Comparison of ENCODE assay signal across 8 cellular contexts in genomic region chr20:5608448-5609161, GRCh38. TPM values are rescaled to one million over a fixed set of nuclear protein-coding genes. Genes with fewer than 3 reads are reported as not detected.
DNase-seq lines count a peak whose midpoint lies in the region; ATAC-seq, FAIRE-seq and TF ChIP-seq lines count a peak whose summit lies in the region.

No MANE protein-coding gene starts in this region.

- peak overlapping the region; percentile 91 for H3K4me2 ChIP-seq in astrocyte (ENCODE audit: low read length)

- H3K36me3 Mint-ChIP-seq in CD4-positive, alpha-beta T cell (ENCODE audit: low read depth), result peaks cover 67% of the 10 kb centered on the region
- no peaks in the 10 kb centered on the region for H3K36me3 Mint-ChIP-seq in astrocyte (ENCODE audit: low read depth, unreplicated experiment)
- H3K36me3 Mint-ChIP-seq in mesothelial cell of epicardium, result no peaks in the 10 kb centered on the region

- ATAC-seq in CD4-positive, alpha-beta T cell (ENCODE audit: poor library complexity), result no peak
- ATAC-seq in GM18867 (IDR thresholded peaks at IDR 0.05; ENCODE audit: unreplicated experiment), result no peak
- no peak for ATAC-seq in GM21717 (IDR thresholded peaks at IDR 0.05; ENCODE audit: unreplicated experiment)

- CTCF ChIA-PET in CD4-positive, alpha-beta T cell (lab: Charles Lee), result interaction anchor here (0.7 to 2.3 kb wide), 5 partner anchors 18 to 180 kb away, joined by 3 to 12 read pairs (median 4); no protein-coding TSS in a partner anchor

- H3K4me3 ChIP-seq in astrocyte (ENCODE audit: insufficient read depth, low read depth, low read length), result peak overlapping the region; percentile 88

- POLR2A ChIA-PET in CD4-positive, alpha-beta T cell (lab: Charles Lee), result interaction anchor here (0.7 to 1.5 kb wide), 4 partner anchors 9 to 106 kb away, joined by 3 to 4 read pairs (median 3); no protein-coding TSS in a partner anchor

- no peak for FAIRE-seq in astrocyte (lab: Jason Lieb, UNC)

- peak overlapping the region; percentile 100 for H3K27ac Mint-ChIP-seq in CD4-positive, alpha-beta T cell
- no peak overlapping the region for H3K27ac Mint-ChIP-seq in astrocyte (ENCODE audit: unreplicated experiment)
- peak overlapping the region; percentile 99 for H3K27ac Mint-ChIP-seq in mesothelial cell of epicardium

- DNase-seq in CD4-positive, alpha-beta T cell, result no peak
- DNase-seq in M059J (ENCODE audit: low read depth) (peak; percentile 37), astrocyte (ENCODE audit: low read depth) (peak; percentile 31), mesothelial cell of epicardium (ENCODE audit: low spot score in 2 of 2, unreplicated experiment in 2 of 2) (no peak), NCI-H446 treated with DMSO at 0.1 percent for 48 hours (lab: John Stamatoyannopoulos, UW) (no peak)
- no peak for DNase-seq in NK-92 treated with Interleukin-12 subunit alpha and Interleukin-12 subunit beta, amount 100 ng/mL, for 24 hours (lab: John Stamatoyannopoulos, UW)

- intact Hi-C loops in CD4-positive, alpha-beta T cell (cut with DNase I, micrococcal nuclease), result loop anchor here (2.0 to 5.0 kb wide), 3 partner anchors 38 to 44 kb away; no protein-coding TSS in a partner anchor

- H3K27me3 Mint-ChIP-seq in CD4-positive, alpha-beta T cell, result no peaks in the 10 kb centered on the region
- no peaks in the 10 kb centered on the region for H3K27me3 Mint-ChIP-seq in astrocyte (ENCODE audit: low read depth, unreplicated experiment)
- H3K27me3 Mint-ChIP-seq in mesothelial cell of epicardium (ENCODE audit: low read depth), result no peaks in the 10 kb centered on the region

- peaks cover 61% of the 10 kb centered on the region for H3K4me1 Mint-ChIP-seq in CD4-positive, alpha-beta T cell (ENCODE audit: low read depth)
- H3K4me1 Mint-ChIP-seq in astrocyte (ENCODE audit: low read depth, unreplicated experiment) (peaks cover 15% of the 10 kb centered on the region), mesothelial cell of epicardium (peaks cover 52% of the 10 kb centered on the region)

- peak overlapping the region; percentile 95 for H3K4me3 Mint-ChIP-seq in CD4-positive, alpha-beta T cell
- H3K4me3 Mint-ChIP-seq in astrocyte (ENCODE audit: unreplicated experiment) (peak overlapping the region; percentile 69), mesothelial cell of epicardium (peak overlapping the region; percentile 97)

- no peaks in the 10 kb centered on the region for H3K9me3 ChIP-seq in CD4-positive, alpha-beta T cell (ENCODE audit: control insufficient read depth, low read length)
- H3K9me3 ChIP-seq in astrocyte (ENCODE audit: insufficient read depth, low read depth, low read length), result no peaks in the 10 kb centered on the region

- H3K9me3 Mint-ChIP-seq in CD4-positive, alpha-beta T cell, result no peaks in the 10 kb centered on the region
- H3K9me3 Mint-ChIP-seq in astrocyte (ENCODE audit: unreplicated experiment), result no peaks in the 10 kb centered on the region
- no peaks in the 10 kb centered on the region for H3K9me3 Mint-ChIP-seq in mesothelial cell of epicardium

- peak overlapping the region; percentile 88 for H3K27ac ChIP-seq in CD4-positive, alpha-beta T cell (ENCODE audit: low read depth, low read length)
- peak overlapping the region; percentile 24 for H3K27ac ChIP-seq in astrocyte (ENCODE audit: low read depth, low read length)

- no peak for TF ChIP-seq CTCF in CD4-positive, alpha-beta T cell (IDR thresholded peaks at IDR 0.05)
- no peak for TF ChIP-seq CTCF in astrocyte (IDR thresholded peaks at IDR 0.05; ENCODE audit: insufficient read depth, low read depth, low read length)
- TF ChIP-seq CTCF in mesothelial cell of epicardium (IDR thresholded peaks at IDR 0.05; ENCODE audit: unreplicated experiment), result no peak

- no peaks in the 10 kb centered on the region for H3K27me3 ChIP-seq in CD4-positive, alpha-beta T cell (ENCODE audit: control insufficient read depth, insufficient read depth, low read length)
- H3K27me3 ChIP-seq in astrocyte (ENCODE audit: insufficient read depth, low read length), result no peaks in the 10 kb centered on the region

- peaks cover 58% of the 10 kb centered on the region for H4K20me1 ChIP-seq in astrocyte (ENCODE audit: insufficient read depth, low read length)

- no peak overlapping the region for H2AFZ ChIP-seq in astrocyte (ENCODE audit: low read depth, low read length)

- H3K4me1 ChIP-seq in astrocyte (ENCODE audit: insufficient read depth, low read length), result peaks cover 8% of the 10 kb centered on the region

- no peaks in the 10 kb centered on the region for H3K36me3 ChIP-seq in astrocyte (ENCODE audit: insufficient read depth, low read length)

- H3K9ac ChIP-seq in astrocyte (ENCODE audit: low read length), result peak overlapping the region; percentile 98

- H3K79me2 ChIP-seq in astrocyte (ENCODE audit: insufficient read depth, low read length), result peaks cover 66% of the 10 kb centered on the region

RNA-seq across cellular contexts. Expression of gene GPCPD1, which starts 2.2 kb away (rescaled TPM):
- 100 to 1,000 TPM; 171 to 176 TPM for total RNA-seq in CD4-positive, alpha-beta T cell
- total RNA-seq in M059J (2014; rRNA removed; shearing (Covaris generic)), result 8.0 and 17.1 TPM in 2 replicates
- total RNA-seq in astrocyte, result 18.3 and 22.3 TPM in 2 replicates
- total RNA-seq in mesothelial cell of epicardium, result 87.7 to 91.5 TPM (median 90.4 TPM) in 3 replicates

Comparison
In these comparisons a context has a peak if more than half of its experiments do, and no peak if none do; other contexts are left out.
1. DNase-seq: peak in M059J (single experiment) and astrocyte (single experiment); none in CD4-positive, alpha-beta T cell (0 of 10), mesothelial cell of epicardium (0 of 2), NK-92 treated with Interleukin-12 subunit alpha and Interleukin-12 subunit beta, amount 100 ng/mL, for 24 hours (single experiment) and NCI-H446 treated with DMSO at 0.1 percent for 48 hours (single experiment).
2. Peak in every context shown above with its lines, with median percentiles within 50 percentile points of each other: H3K4me3 Mint-ChIP-seq.